Comparison of ENCODE assay signal across 1 cellular context in the genomic region with DNA sequence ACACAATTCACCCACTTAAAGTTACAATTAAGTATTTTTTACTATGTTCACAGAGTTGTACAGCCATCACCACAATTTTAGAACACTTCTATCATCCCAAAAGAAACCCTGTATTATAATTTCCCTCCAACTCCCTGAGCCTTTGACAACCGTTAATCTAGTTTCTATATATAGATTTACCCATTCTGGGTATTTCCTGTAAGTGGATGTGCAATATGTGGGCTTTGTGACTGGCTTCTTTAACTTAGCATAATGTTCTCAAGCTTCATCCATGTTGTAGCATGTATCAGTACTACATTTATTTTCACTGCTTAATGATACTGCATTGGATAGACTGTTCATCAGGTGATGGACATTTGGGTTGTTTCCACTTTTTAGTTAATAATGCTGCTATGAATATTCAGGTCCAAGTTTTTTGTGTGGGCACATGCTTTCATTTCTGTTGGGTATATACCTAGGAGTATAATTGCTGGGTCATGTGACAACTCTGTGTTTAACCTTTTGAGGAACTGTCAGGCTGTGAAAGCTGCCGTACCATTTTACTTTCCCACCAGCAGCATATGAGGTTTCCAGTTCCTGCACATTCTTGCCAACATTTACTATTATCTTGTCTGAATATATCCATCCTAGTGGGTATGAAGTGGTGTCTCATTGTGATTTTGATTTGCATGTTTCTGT.
TF ChIP-seq lines count a peak whose summit lies in the region.

No MANE protein-coding gene starts in this region.

TF ChIP-seq in K562, 482 proteins besides CTCF, POLR2A, EP300 and RAD21:
- TF ChIP-seq, protein P1, sequence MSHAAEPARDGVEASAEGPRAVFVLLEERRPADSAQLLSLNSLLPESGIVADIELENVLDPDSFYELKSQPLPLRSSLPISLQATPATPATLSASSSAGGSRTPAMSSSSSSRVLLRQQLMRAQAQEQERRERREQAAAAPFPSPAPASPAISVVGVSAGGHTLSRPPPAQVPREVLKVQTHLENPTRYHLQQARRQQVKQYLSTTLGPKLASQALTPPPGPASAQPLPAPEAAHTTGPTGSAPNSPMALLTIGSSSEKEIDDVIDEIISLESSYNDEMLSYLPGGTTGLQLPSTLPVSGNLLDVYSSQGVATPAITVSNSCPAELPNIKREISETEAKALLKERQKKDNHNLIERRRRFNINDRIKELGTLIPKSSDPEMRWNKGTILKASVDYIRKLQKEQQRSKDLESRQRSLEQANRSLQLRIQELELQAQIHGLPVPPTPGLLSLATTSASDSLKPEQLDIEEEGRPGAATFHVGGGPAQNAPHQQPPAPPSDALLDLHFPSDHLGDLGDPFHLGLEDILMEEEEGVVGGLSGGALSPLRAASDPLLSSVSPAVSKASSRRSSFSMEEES (CRISPR knock-in tag; IDR thresholded peaks at IDR 0.05) = peak; percentile 88
- peak; percentile 53; the same call in 1 of the 2 replicates for TF ChIP-seq ZNF134 (CRISPR knock-in tag; conservative IDR thresholded peaks at IDR 0.05)
- TF ChIP-seq ZBTB17 (CRISPR knock-in tag; IDR thresholded peaks at IDR 0.05) = no peak
- TF ChIP-seq, protein P2, sequence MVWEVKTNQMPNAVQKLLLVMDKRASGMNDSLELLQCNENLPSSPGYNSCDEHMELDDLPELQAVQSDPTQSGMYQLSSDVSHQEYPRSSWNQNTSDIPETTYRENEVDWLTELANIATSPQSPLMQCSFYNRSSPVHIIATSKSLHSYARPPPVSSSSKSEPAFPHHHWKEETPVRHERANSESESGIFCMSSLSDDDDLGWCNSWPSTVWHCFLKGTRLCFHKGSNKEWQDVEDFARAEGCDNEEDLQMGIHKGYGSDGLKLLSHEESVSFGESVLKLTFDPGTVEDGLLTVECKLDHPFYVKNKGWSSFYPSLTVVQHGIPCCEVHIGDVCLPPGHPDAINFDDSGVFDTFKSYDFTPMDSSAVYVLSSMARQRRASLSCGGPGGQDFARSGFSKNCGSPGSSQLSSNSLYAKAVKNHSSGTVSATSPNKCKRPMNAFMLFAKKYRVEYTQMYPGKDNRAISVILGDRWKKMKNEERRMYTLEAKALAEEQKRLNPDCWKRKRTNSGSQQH (CRISPR knock-in tag; IDR thresholded peaks at IDR 0.05) = no peak
- 0 out of 2 replicates have a peak, but pooled peaks have one; percentile 19 for TF ChIP-seq MEF2A (IDR thresholded peaks at IDR 0.05; ENCODE audit: control insufficient read depth, low read depth, low read length)
